In the genomic region with DNA sequence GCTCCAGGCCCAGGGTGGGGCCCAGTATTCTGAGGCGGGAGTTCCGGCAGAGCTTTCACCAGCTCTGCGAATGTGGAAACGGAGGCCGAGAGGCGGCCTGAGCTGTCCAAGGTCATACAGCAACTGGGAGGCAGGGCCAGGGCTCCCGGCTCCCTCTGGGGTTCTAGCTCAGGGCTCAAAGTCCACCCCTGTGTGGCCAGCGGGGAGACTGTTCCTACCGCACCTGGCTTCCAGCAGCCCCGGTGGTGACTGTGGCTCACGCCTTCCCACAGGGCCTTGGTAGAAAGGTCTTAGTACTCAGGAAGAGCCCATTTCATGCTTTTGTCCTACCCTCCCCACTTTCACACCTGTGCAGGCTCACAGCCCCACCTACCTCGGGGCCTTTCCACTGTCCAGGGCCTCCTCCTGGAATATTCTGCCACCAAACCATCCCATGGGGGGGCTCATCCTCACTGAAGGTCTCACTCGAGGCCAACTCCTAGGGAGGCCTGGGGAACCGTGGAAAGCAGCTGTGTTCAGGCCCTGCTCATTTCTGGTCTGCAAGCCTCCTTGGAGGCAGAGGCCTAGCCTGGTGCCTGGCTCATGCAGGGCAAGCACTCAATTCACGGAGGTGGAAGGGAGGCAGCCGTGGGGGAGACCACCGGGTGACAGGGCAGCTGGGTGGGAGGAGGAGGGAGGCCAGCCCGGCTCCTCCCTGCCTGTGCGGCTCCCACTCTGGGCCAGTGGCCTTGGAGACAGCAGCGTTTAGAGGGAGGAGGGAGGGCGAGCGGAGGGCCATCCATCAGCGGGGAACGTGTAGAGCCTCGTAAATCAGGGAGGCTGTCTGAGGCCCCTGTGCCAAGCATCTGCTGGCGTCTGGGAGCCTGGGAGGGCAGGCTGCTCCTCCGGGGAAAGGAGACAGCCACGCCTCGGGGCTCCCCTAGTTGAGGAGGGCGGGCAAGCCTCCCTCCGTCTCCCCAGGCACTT, we compare ENCODE assay signal across 24 cellular contexts. TPM values are rescaled to one million over a fixed set of nuclear protein-coding genes. Genes with fewer than 3 reads are reported as not detected.
DNase-seq lines count a peak whose midpoint lies in the region; ATAC-seq and TF ChIP-seq lines count a peak whose summit lies in the region.
"Had no signal": no experiment of that assay in that cellular context is flagged by ENCODE, and none has a peak within 500 bp of the region (broad histone marks: within the 10 kb centered on the region; RNA-seq: fewer than 3 reads in every experiment).

No MANE protein-coding gene starts in this region.

- no peaks in the 10 kb centered on the region for H3K4me1 ChIP-seq in right cardiac atrium (ENCODE audit: control insufficient read depth, insufficient read depth, low read length)
- H3K4me1 ChIP-seq: colonic mucosa had no signal

- no peak overlapping the region for H3K4me3 Mint-ChIP-seq in activated T-helper 1 cell treated with anti-CD3 and anti-CD28 coated beads, Interleukin-12 subunit alpha, Interleukin-12 subunit beta, Interleukin-2, Interleukin-4 antibody, amounts not matched to agents 30 ng/mL and 10 ng/mL and 1 ng/mL, durations not matched to agents 14 hours and 24 hours and 36 hours
- H3K4me3 Mint-ChIP-seq in mesothelial cell of epicardium = no peak overlapping the region
- H3K4me3 Mint-ChIP-seq in activated naive CD8-positive, alpha-beta T cell treated with anti-CD3 and anti-CD28 coated beads, Interleukin-2, amount 50 U/mL, for 24 hours = no peak overlapping the region
- H3K4me3 Mint-ChIP-seq: CD8-positive, alpha-beta T cell had no signal

- H3K27me3 ChIP-seq in right cardiac atrium (ENCODE audit: control insufficient read depth, insufficient read depth) = no peaks in the 10 kb centered on the region
- H3K27me3 ChIP-seq: colonic mucosa had no signal

- WGBS in right cardiac atrium = 74% methylated on average over 31 of the region's 31 CpGs

- H3K36me3 Mint-ChIP-seq in activated T-helper 1 cell treated with anti-CD3 and anti-CD28 coated beads, Interleukin-12 subunit alpha, Interleukin-12 subunit beta, Interleukin-2, Interleukin-4 antibody, amounts not matched to agents 30 ng/mL and 10 ng/mL and 1 ng/mL, durations not matched to agents 14 hours and 24 hours and 36 hours (ENCODE audit: low read depth) = no peaks in the 10 kb centered on the region
- peaks cover 4% of the 10 kb centered on the region for H3K36me3 Mint-ChIP-seq in mesothelial cell of epicardium
- no peaks in the 10 kb centered on the region for H3K36me3 Mint-ChIP-seq in activated naive CD8-positive, alpha-beta T cell treated with anti-CD3 and anti-CD28 coated beads, Interleukin-2, amount 50 U/mL, for 24 hours (ENCODE audit: low read depth)
- H3K36me3 Mint-ChIP-seq: CD8-positive, alpha-beta T cell had no signal

- intact Hi-C loops in right cardiac atrium (cut with DNase I) = no loop called here
- intact Hi-C loops in left ventricle myocardium superior (cut with micrococcal nuclease) = no loop called here
- intact Hi-C loops in activated T-helper 1 cell treated with anti-CD3 and anti-CD28 coated beads, Interleukin-12 subunit alpha, Interleukin-12 subunit beta, Interleukin-2, Interleukin-4 antibody, amounts not matched to agents 30 ng/mL and 10 ng/mL and 1 ng/mL, durations not matched to agents 14 hours and 24 hours and 36 hours (cut with micrococcal nuclease) = no loop called here

- H3K27me3 Mint-ChIP-seq in activated T-helper 1 cell treated with anti-CD3 and anti-CD28 coated beads, Interleukin-12 subunit alpha, Interleukin-12 subunit beta, Interleukin-2, Interleukin-4 antibody, amounts not matched to agents 30 ng/mL and 10 ng/mL and 1 ng/mL, durations not matched to agents 14 hours and 24 hours and 36 hours (ENCODE audit: insufficient read depth) = peaks cover 6% of the 10 kb centered on the region
- H3K27me3 Mint-ChIP-seq in mesothelial cell of epicardium (ENCODE audit: low read depth) = peaks cover 5% of the 10 kb centered on the region
- H3K27me3 Mint-ChIP-seq in activated naive CD8-positive, alpha-beta T cell treated with anti-CD3 and anti-CD28 coated beads, Interleukin-2, amount 50 U/mL, for 24 hours = peaks cover 7% of the 10 kb centered on the region

- DNase-seq in right cardiac atrium = peak in 2 of 3 donors; percentile 8 to 50
- DNase-seq in left ventricle myocardium superior = no peak
- no peak for DNase-seq in activated T-helper 1 cell treated with anti-CD3 and anti-CD28 coated beads, Interleukin-12 subunit alpha, Interleukin-12 subunit beta, Interleukin-2, Interleukin-4 antibody, amounts not matched to agents 30 ng/mL and 10 ng/mL and 1 ng/mL, durations not matched to agents 14 hours and 24 hours and 36 hours (ENCODE audit: low spot score)
- DNase-seq in mesothelial cell of epicardium (ENCODE audit: low spot score in 2 of 2, unreplicated experiment in 2 of 2) = peak; percentile 48 to 68
- DNase-seq in activated naive CD8-positive, alpha-beta T cell treated with anti-CD3 and anti-CD28 coated beads, Interleukin-2, amount 50 U/mL, for 24 hours = no peak
- no peak for DNase-seq in NK-92 treated with Interleukin-12 subunit alpha and Interleukin-12 subunit beta, amount 100 ng/mL, for 24 hours (lab: John Stamatoyannopoulos, UW)
- DNase-seq: ACHN; activated gamma-delta T cell; CD8-positive, alpha-beta T cell; colonic mucosa; EL; H9; mammary epithelial cell; NCI-H1092; NCI-H510A treated with DMSO at 0.1 percent for 48 hours; stimulated activated naive CD4-positive, alpha-beta T cell; SW 1271 had no signal

- H3K4me3 ChIP-seq in right cardiac atrium (ENCODE audit: low read length) = no peak overlapping the region
- H3K4me3 ChIP-seq: colonic mucosa, skin epidermis had no signal

- ATAC-seq in right cardiac atrium (peak; percentile 22 to 31), left ventricle myocardium superior (no peak), GM21619 (IDR thresholded peaks at IDR 0.05; ENCODE audit: unreplicated experiment) (no peak), HG03108 (IDR thresholded peaks at IDR 0.05; ENCODE audit: unreplicated experiment) (no peak)
- ATAC-seq in activated naive CD8-positive, alpha-beta T cell treated with anti-CD3 and anti-CD28 coated beads, Interleukin-2, amount 50 U/mL, for 24 hours = no peak
- ATAC-seq: CD8-positive, alpha-beta T cell; Panc1 had no signal

- TF ChIP-seq CTCF in mesothelial cell of epicardium (IDR thresholded peaks at IDR 0.05; ENCODE audit: unreplicated experiment) = no peak

- no peaks in the 10 kb centered on the region for H3K9me3 Mint-ChIP-seq in activated T-helper 1 cell treated with anti-CD3 and anti-CD28 coated beads, Interleukin-12 subunit alpha, Interleukin-12 subunit beta, Interleukin-2, Interleukin-4 antibody, amounts not matched to agents 30 ng/mL and 10 ng/mL and 1 ng/mL, durations not matched to agents 14 hours and 24 hours and 36 hours
- H3K9me3 Mint-ChIP-seq in mesothelial cell of epicardium = no peaks in the 10 kb centered on the region
- no peaks in the 10 kb centered on the region for H3K9me3 Mint-ChIP-seq in activated naive CD8-positive, alpha-beta T cell treated with anti-CD3 and anti-CD28 coated beads, Interleukin-2, amount 50 U/mL, for 24 hours
- H3K9me3 Mint-ChIP-seq: CD8-positive, alpha-beta T cell had no signal

- peak overlapping the region; percentile 12 for H3K27ac Mint-ChIP-seq in activated T-helper 1 cell treated with anti-CD3 and anti-CD28 coated beads, Interleukin-12 subunit alpha, Interleukin-12 subunit beta, Interleukin-2, Interleukin-4 antibody, amounts not matched to agents 30 ng/mL and 10 ng/mL and 1 ng/mL, durations not matched to agents 14 hours and 24 hours and 36 hours
- H3K27ac Mint-ChIP-seq in mesothelial cell of epicardium = peak overlapping the region; percentile 88
- no peak overlapping the region for H3K27ac Mint-ChIP-seq in activated naive CD8-positive, alpha-beta T cell treated with anti-CD3 and anti-CD28 coated beads, Interleukin-2, amount 50 U/mL, for 24 hours
- H3K27ac Mint-ChIP-seq: CD8-positive, alpha-beta T cell had no signal

- H3K4me1 Mint-ChIP-seq in activated T-helper 1 cell treated with anti-CD3 and anti-CD28 coated beads, Interleukin-12 subunit alpha, Interleukin-12 subunit beta, Interleukin-2, Interleukin-4 antibody, amounts not matched to agents 30 ng/mL and 10 ng/mL and 1 ng/mL, durations not matched to agents 14 hours and 24 hours and 36 hours (ENCODE audit: low read depth) = peaks cover 6% of the 10 kb centered on the region
- peaks cover 51% of the 10 kb centered on the region for H3K4me1 Mint-ChIP-seq in mesothelial cell of epicardium
- peaks cover 3% of the 10 kb centered on the region for H3K4me1 Mint-ChIP-seq in activated naive CD8-positive, alpha-beta T cell treated with anti-CD3 and anti-CD28 coated beads, Interleukin-2, amount 50 U/mL, for 24 hours

- H3K27ac ChIP-seq in right cardiac atrium (ENCODE audit: low read length) = no peak overlapping the region
- H3K27ac ChIP-seq: colonic mucosa, epithelial cell of prostate, neutrophil, skin epidermis had no signal

- no peaks in the 10 kb centered on the region for H3K9me3 ChIP-seq in right cardiac atrium (ENCODE audit: control insufficient read depth, low read length)
- H3K9me3 ChIP-seq: colonic mucosa, neutrophil had no signal

RNA-seq across cellular contexts. Expression of gene DOC2B, which starts 12.7 kb away (rescaled TPM):
- total RNA-seq in right cardiac atrium = 1 to 10 TPM; 2.3 to 5.3 (median 3.0) TPM
- 2.8 TPM for polyA plus RNA-seq in right cardiac atrium
- 3.9 TPM for total RNA-seq in left ventricle myocardium superior
- total RNA-seq in activated T-helper 1 cell treated with anti-CD3 and anti-CD28 coated beads, Interleukin-12 subunit alpha, Interleukin-12 subunit beta, Interleukin-2, Interleukin-4 antibody, amounts not matched to agents 30 ng/mL and 10 ng/mL and 1 ng/mL, durations not matched to agents 14 hours and 24 hours and 36 hours = 5.5 and 7.6 TPM in 2 replicates
- 55.3 to 60.2 TPM (median 59.6 TPM) in 3 replicates for total RNA-seq in mesothelial cell of epicardium
- polyA plus RNA-seq: mammary epithelial cell had no signal

RNA-seq across cellular contexts. Expression of gene SCGB1C2, which starts 56.8 kb away (rescaled TPM):
- not detected for total RNA-seq in right cardiac atrium
- polyA plus RNA-seq in right cardiac atrium = not detected
- not detected for total RNA-seq in left ventricle myocardium superior
- not detected in 2 replicates for total RNA-seq in activated T-helper 1 cell treated with anti-CD3 and anti-CD28 coated beads, Interleukin-12 subunit alpha, Interleukin-12 subunit beta, Interleukin-2, Interleukin-4 antibody, amounts not matched to agents 30 ng/mL and 10 ng/mL and 1 ng/mL, durations not matched to agents 14 hours and 24 hours and 36 hours
- total RNA-seq in mesothelial cell of epicardium = not detected in 3 replicates
- total RNA-seq: CD8-positive, alpha-beta T cell; colonic mucosa; H9; mammary epithelial cell; urinary bladder had no signal
- polyA plus RNA-seq: mammary epithelial cell, urinary bladder had no signal

Comparison
In these comparisons a context has a peak if more than half of its experiments do, and no peak if none do; other contexts are left out.
1. ATAC-seq: peak in right cardiac atrium (2 of 2); none in left ventricle myocardium superior (single experiment), GM21619 (single experiment), activated naive CD8-positive, alpha-beta T cell treated with anti-CD3 and anti-CD28 coated beads, Interleukin-2, amount 50 U/mL, for 24 hours (single experiment) and HG03108 (single experiment).
2. DNase-seq: peak in right cardiac atrium (2 of 3) and mesothelial cell of epicardium (2 of 2); none in left ventricle myocardium superior (single experiment), activated T-helper 1 cell treated with anti-CD3 and anti-CD28 coated beads, Interleukin-12 subunit alpha, Interleukin-12 subunit beta, Interleukin-2, Interleukin-4 antibody, amounts not matched to agents 30 ng/mL and 10 ng/mL and 1 ng/mL, durations not matched to agents 14 hours and 24 hours and 36 hours (single experiment), activated naive CD8-positive, alpha-beta T cell treated with anti-CD3 and anti-CD28 coated beads, Interleukin-2, amount 50 U/mL, for 24 hours (single experiment) and NK-92 treated with Interleukin-12 subunit alpha and Interleukin-12 subunit beta, amount 100 ng/mL, for 24 hours (single experiment).